1 cellular context compared by ENCODE assay signal in genomic region chr16:50520451-50521245, GRCh38.
A peak's percentile ranks its signal among the peaks of the same experiment; 100 is the strongest.
TF ChIP-seq lines count a peak whose summit lies in the region.

No MANE protein-coding gene starts in this region.

TF ChIP-seq in HepG2, 621 proteins besides CTCF, POLR2A, EP300 and RAD21 (continued from another document and continues in another):
- TF ChIP-seq ZNF691 (CRISPR knock-in tag; IDR thresholded peaks at IDR 0.05; ENCODE audit: borderline replicate concordance, low read depth) (peak; percentile 79; the same call in 1 of the 2 replicates), SP140L (CRISPR knock-in tag; IDR thresholded peaks at IDR 0.05; ENCODE audit: borderline replicate concordance) (peak; percentile 91; the same call in 1 of the 2 replicates), SETDB1 (CRISPR knock-in tag; IDR thresholded peaks at IDR 0.05; ENCODE audit: borderline replicate concordance) (no peak), ZNF782 (CRISPR knock-in tag; IDR thresholded peaks at IDR 0.05; ENCODE audit: borderline replicate concordance) (no peak), ZNF703 (CRISPR knock-in tag; IDR thresholded peaks at IDR 0.05; ENCODE audit: borderline replicate concordance) (no peak), CEBPZ (IDR thresholded peaks at IDR 0.05; ENCODE audit: low read length) (no peak), ZNF224 (CRISPR knock-in tag; IDR thresholded peaks at IDR 0.05) (no peak), ZNF326 (CRISPR knock-in tag; IDR thresholded peaks at IDR 0.05; ENCODE audit: borderline replicate concordance) (no peak), NCOA5 (CRISPR knock-in tag; IDR thresholded peaks at IDR 0.05) (no peak), NONO (IDR thresholded peaks at IDR 0.05) (0 out of 2 replicates have a peak, but pooled peaks have one; percentile 59), NONO (CRISPR knock-in tag; conservative IDR thresholded peaks at IDR 0.05) (peak; percentile 76), MTA1 (CRISPR knock-in tag; IDR thresholded peaks at IDR 0.05; ENCODE audit: borderline replicate concordance) (peak; percentile 97), TBX2 (CRISPR knock-in tag; IDR thresholded peaks at IDR 0.05; ENCODE audit: borderline replicate concordance) (peak; percentile 96), ZNF274 (CRISPR knock-in tag; IDR thresholded peaks at IDR 0.05) (no peak), YEATS2 (CRISPR knock-in tag; IDR thresholded peaks at IDR 0.05; ENCODE audit: borderline replicate concordance) (peak; percentile 44; the same call in 1 of the 2 replicates), NKX3-1 (CRISPR knock-in tag; IDR thresholded peaks at IDR 0.05) (no peak), ZNF670 (CRISPR knock-in tag; IDR thresholded peaks at IDR 0.05; ENCODE audit: borderline replicate concordance) (no peak), ZNF768 (CRISPR knock-in tag; IDR thresholded peaks at IDR 0.05) (peak; percentile 50; the same call in 1 of the 2 replicates), ZNF24 (IDR thresholded peaks at IDR 0.05) (0 out of 2 replicates have a peak, but pooled peaks have one; percentile 8), MATR3 (CRISPR knock-in tag; IDR thresholded peaks at IDR 0.05) (no peak), THAP7 (CRISPR knock-in tag; IDR thresholded peaks at IDR 0.05) (no peak), ZBTB34 (CRISPR knock-in tag; IDR thresholded peaks at IDR 0.05) (peak; percentile 63; the same call in 1 of the 2 replicates), ZNF839 (CRISPR knock-in tag; IDR thresholded peaks at IDR 0.05; ENCODE audit: borderline replicate concordance) (no peak), ZBTB37 (CRISPR knock-in tag; IDR thresholded peaks at IDR 0.05) (no peak), ATF5 (CRISPR knock-in tag; IDR thresholded peaks at IDR 0.05; ENCODE audit: low read depth) (no peak), CCAR2 (optimal IDR thresholded peaks at IDR 0.05; ENCODE audit: low read depth, low read length) (peak; percentile 90), GATA4 (IDR thresholded peaks at IDR 0.05; ENCODE audit: borderline replicate concordance, low read depth) (peak; percentile 95), ZNF614 (CRISPR knock-in tag; IDR thresholded peaks at IDR 0.05; ENCODE audit: borderline replicate concordance) (peak; percentile 92), JUN (CRISPR knock-in tag; IDR thresholded peaks at IDR 0.05) (peak; percentile 95), FOXK1 (CRISPR knock-in tag; IDR thresholded peaks at IDR 0.05; ENCODE audit: borderline replicate concordance, low read depth) (peak; percentile 62; the same call in 1 of the 2 replicates), HIVEP1 (CRISPR knock-in tag; IDR thresholded peaks at IDR 0.05) (no peak), ZNF563 (CRISPR knock-in tag; IDR thresholded peaks at IDR 0.05) (no peak), ZNF205 (CRISPR knock-in tag; IDR thresholded peaks at IDR 0.05) (peak; percentile 90; the same call in 1 of the 2 replicates), CBX1 (IDR thresholded peaks at IDR 0.05; ENCODE audit: low read depth) (peak; percentile 61), ZC3H13 (CRISPR knock-in tag; IDR thresholded peaks at IDR 0.05) (no peak), BRD4 (CRISPR knock-in tag; IDR thresholded peaks at IDR 0.05) (peak; percentile 63; the same call in 1 of the 2 replicates), ZBTB7A (CRISPR knock-in tag; IDR thresholded peaks at IDR 0.05) (no peak; the same call in 1 of the 2 replicates), ZNF3 (CRISPR knock-in tag; IDR thresholded peaks at IDR 0.05) (no peak), ZFP90 (CRISPR knock-in tag; IDR thresholded peaks at IDR 0.05; ENCODE audit: borderline replicate concordance) (peak; percentile 66; the same call in 1 of the 2 replicates), PCBP2 (optimal IDR thresholded peaks at IDR 0.05; ENCODE audit: low read depth, low read length, poor library complexity, severe bottlenecking) (no peak), ZFP91 (CRISPR knock-in tag; IDR thresholded peaks at IDR 0.05; ENCODE audit: borderline replicate concordance) (peak; percentile 47; the same call in 1 of the 2 replicates), ZNF841 (CRISPR knock-in tag; IDR thresholded peaks at IDR 0.05; ENCODE audit: borderline replicate concordance) (no peak), XRCC5 (optimal IDR thresholded peaks at IDR 0.05; ENCODE audit: low read length) (peak; percentile 87), ZMYM3 (CRISPR knock-in tag; IDR thresholded peaks at IDR 0.05) (peak; percentile 93), POLR2AphosphoS5 (IDR thresholded peaks at IDR 0.05; ENCODE audit: low read depth, low read length) (no peak), SOX5 (CRISPR knock-in tag; IDR thresholded peaks at IDR 0.05; ENCODE audit: borderline replicate concordance) (peak; percentile 98), HCFC1 (IDR thresholded peaks at IDR 0.05; ENCODE audit: low read depth, low read length) (no peak), ZNF749 (CRISPR knock-in tag; IDR thresholded peaks at IDR 0.05; ENCODE audit: borderline replicate concordance) (no peak; the same call in 1 of the 2 replicates), MAX (IDR thresholded peaks at IDR 0.05) (peak; percentile 47; the same call in 1 of the 2 replicates), ELF1 (CRISPR knock-in tag; IDR thresholded peaks at IDR 0.05) (peak; percentile 70), ZNF30 (CRISPR knock-in tag; IDR thresholded peaks at IDR 0.05) (no peak), REXO4 (CRISPR knock-in tag; IDR thresholded peaks at IDR 0.05; ENCODE audit: borderline replicate concordance) (no peak), ZNF33A (CRISPR knock-in tag; IDR thresholded peaks at IDR 0.05; ENCODE audit: borderline replicate concordance) (no peak), POGK (CRISPR knock-in tag; conservative IDR thresholded peaks at IDR 0.05) (0 out of 2 replicates have a peak, but pooled peaks have one; percentile 48), GLMP (CRISPR knock-in tag; IDR thresholded peaks at IDR 0.05; ENCODE audit: borderline replicate concordance) (no peak), ASH2L (IDR thresholded peaks at IDR 0.05; ENCODE audit: insufficient read length, low read depth, low read length) (peak; percentile 96), NFE2L1 (CRISPR knock-in tag; IDR thresholded peaks at IDR 0.05; ENCODE audit: borderline replicate concordance) (no peak), RCOR2 (CRISPR knock-in tag; IDR thresholded peaks at IDR 0.05) (peak; percentile 98), ZNF207 (IDR thresholded peaks at IDR 0.05; ENCODE audit: borderline replicate concordance) (no peak), ZNF784 (CRISPR knock-in tag; IDR thresholded peaks at IDR 0.05; ENCODE audit: borderline replicate concordance) (no peak)
